In the genomic region with DNA sequence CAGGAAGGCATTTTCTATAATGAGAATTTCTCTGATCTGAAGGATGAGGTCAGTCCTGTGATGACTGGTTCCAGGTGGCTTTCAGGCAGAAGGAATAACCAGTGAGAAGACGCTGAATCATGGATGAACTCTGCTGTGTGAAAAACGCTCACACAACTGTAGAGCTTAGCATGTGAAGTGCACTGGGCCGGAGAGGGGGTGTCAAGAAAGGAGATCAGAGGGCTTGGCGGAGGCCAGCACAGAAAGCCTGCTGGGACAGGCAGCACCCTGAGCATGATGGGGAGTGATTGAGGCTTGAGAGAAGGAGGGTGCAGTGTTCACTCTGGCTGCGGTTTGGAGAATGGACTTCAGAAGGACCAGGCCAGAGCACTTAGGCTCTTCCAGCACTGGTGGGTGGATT, we compare ENCODE assay signal across 17 cellular contexts.
DNase-seq lines count a peak whose midpoint lies in the region; ATAC-seq, FAIRE-seq and TF ChIP-seq lines count a peak whose summit lies in the region.
"Had no signal": no experiment of that assay in that cellular context is flagged by ENCODE, and none has a peak within 500 bp of the region (broad histone marks: within the 10 kb centered on the region; RNA-seq: fewer than 3 reads in every experiment).

No MANE protein-coding gene starts in this region.

- intact Hi-C loops in breast epithelium (cut with DNase I; ENCODE audit: low total_unique reads) (no loop called here), MCF 10A (cut with micrococcal nuclease) (no loop called here), GM12878 (cut with micrococcal nuclease; ENCODE audit: unreplicated experiment) (no loop called here)

- no peak overlapping the region for H3K4ac ChIP-seq in trophoblast cell (ENCODE audit: low read depth, low read length)

- no peak overlapping the region for H3K18ac ChIP-seq in trophoblast cell (ENCODE audit: low read length)

- no peaks in the 10 kb centered on the region for H3K79me1 ChIP-seq in trophoblast cell (ENCODE audit: low read length)

- H3K27me3 ChIP-seq in breast epithelium (no peaks in the 10 kb centered on the region), GM12878 (replicated peaks in 1 of 2; ENCODE audit: control insufficient read depth in 2 of 2, insufficient read depth in 2 of 2, low read length in 1 of 2) (no peaks in the 10 kb centered on the region), foreskin keratinocyte (no peaks in the 10 kb centered on the region), trophoblast cell (ENCODE audit: insufficient read depth, low read length) (no peaks in the 10 kb centered on the region)
- H3K27me3 ChIP-seq: BLaER1, Peyer's patch had no signal

- no peak overlapping the region for H2AK5ac ChIP-seq in trophoblast cell (ENCODE audit: low read length)

- H3K9me3 ChIP-seq in breast epithelium (no peaks in the 10 kb centered on the region), GM12878 (replicated peaks; ENCODE audit: control insufficient read depth, insufficient read depth, low read length) (no peaks in the 10 kb centered on the region), trophoblast cell (ENCODE audit: insufficient read depth, low read depth, low read length) (peaks cover 5% of the 10 kb centered on the region)
- H3K9me3 ChIP-seq: BLaER1, Peyer's patch had no signal

- RAD21 ChIA-PET in GM12878 (lab: Charles Lee; ENCODE audit: unreplicated experiment), result no interaction called here

- TF ChIP-seq POLR2A in breast epithelium (IDR thresholded peaks at IDR 0.05) (no peak), GM12878 (IDR thresholded peaks at IDR 0.05; ENCODE audit: low read depth, low read length) (no peak)

- no peak for FAIRE-seq in GM12878 (lab: Jason Lieb, UNC)
- FAIRE-seq: GM18507, HepG2 had no signal

- TF ChIP-seq RAD21 in GM12878 (IDR thresholded peaks at IDR 0.05; ENCODE audit: insufficient read depth, low read depth, low read length), result no peak

- H2AFZ ChIP-seq in GM12878 (ENCODE audit: control insufficient read depth, low read depth, low read length) (no peak overlapping the region), trophoblast cell (ENCODE audit: insufficient read depth, low read length, poor library complexity) (no peak overlapping the region)

- no peak overlapping the region for H2BK12ac ChIP-seq in trophoblast cell (ENCODE audit: low read length)

- H4K91ac ChIP-seq in trophoblast cell (ENCODE audit: low read depth, low read length), result no peak overlapping the region

- no peak overlapping the region for H4K8ac ChIP-seq in trophoblast cell (ENCODE audit: low read depth, low read length)

- H3K4me3 Mint-ChIP-seq in MCF 10A (ENCODE audit: unreplicated experiment), result no peak overlapping the region
- H3K4me3 Mint-ChIP-seq in stimulated activated effector memory CD8-positive, alpha-beta T cell treated with anti-CD3 and anti-CD28 coated beads, Interleukin-12 subunit alpha, Interleukin-12 subunit beta, amount 100 ng/mL, for 72 hours, result no peak overlapping the region

- H3K23ac ChIP-seq in trophoblast cell (ENCODE audit: low read length), result no peak overlapping the region

- peak overlapping the region; percentile 87 to 92 for H3K27ac ChIP-seq in breast epithelium
- no peak overlapping the region for H3K27ac ChIP-seq in GM12878 (ENCODE audit: control insufficient read depth, insufficient read depth)
- peak overlapping the region; percentile 85 for H3K27ac ChIP-seq in foreskin keratinocyte
- no peak overlapping the region for H3K27ac ChIP-seq in trophoblast cell (ENCODE audit: low read depth, low read length)
- H3K27ac ChIP-seq: 22Rv1, BLaER1, Peyer's patch had no signal

- no peak for TF ChIP-seq CTCF in breast epithelium (IDR thresholded peaks at IDR 0.05)
- TF ChIP-seq CTCF in MCF 10A (IDR thresholded peaks at IDR 0.05; ENCODE audit: unreplicated experiment), result no peak
- TF ChIP-seq CTCF in GM12878 (IDR thresholded peaks at IDR 0.05 in 2 of 3, conservative IDR thresholded peaks at IDR 0.05 in 1 of 3; ENCODE audit: control insufficient read depth in 2 of 3, extremely low read depth in 1 of 3, insufficient read depth in 1 of 3, low read depth in 3 of 3, low read length in 3 of 3), result no peak
- no peak for TF ChIP-seq CTCF in foreskin keratinocyte (conservative IDR thresholded peaks at IDR 0.05)

- no peak overlapping the region for H2BK120ac ChIP-seq in trophoblast cell (ENCODE audit: insufficient read depth, low read length, poor library complexity)

- in situ Hi-C loops in GM12878 (cut with MboI), result no loop called here

- H3K27me3 Mint-ChIP-seq in MCF 10A (ENCODE audit: insufficient read depth, unreplicated experiment), result no peaks in the 10 kb centered on the region

- H3K27ac Mint-ChIP-seq in MCF 10A (ENCODE audit: low read depth, unreplicated experiment), result no peak overlapping the region
- H3K27ac Mint-ChIP-seq in stimulated activated effector memory CD8-positive, alpha-beta T cell treated with anti-CD3 and anti-CD28 coated beads, Interleukin-12 subunit alpha, Interleukin-12 subunit beta, amount 100 ng/mL, for 72 hours, result no peak overlapping the region

- H3K36me3 ChIP-seq in breast epithelium (no peaks in the 10 kb centered on the region), GM12878 (ENCODE audit: control insufficient read depth in 2 of 2, insufficient read depth in 2 of 2, low read length in 1 of 2) (no peaks in the 10 kb centered on the region), trophoblast cell (ENCODE audit: control insufficient read depth in 1 of 2, insufficient read depth in 2 of 2, low read length in 2 of 2) (peaks cover 7 to 21% of the 10 kb centered on the region in 2 experiments)
- H3K36me3 ChIP-seq: BLaER1, Peyer's patch had no signal

- peaks cover 17% of the 10 kb centered on the region for H3K4me1 Mint-ChIP-seq in MCF 10A (ENCODE audit: insufficient read depth, unreplicated experiment)
- peaks cover 24% of the 10 kb centered on the region for H3K4me1 Mint-ChIP-seq in stimulated activated effector memory CD8-positive, alpha-beta T cell treated with anti-CD3 and anti-CD28 coated beads, Interleukin-12 subunit alpha, Interleukin-12 subunit beta, amount 100 ng/mL, for 72 hours

- SMC1A ChIA-PET in GM12878 (lab: Charles Lee; ENCODE audit: uncharacterized antibody, unreplicated experiment), result interaction anchor here (1.2 kb wide), 1 partner anchor 18 kb away, joined by 3 read pairs; no protein-coding TSS in a partner anchor

- CTCF ChIA-PET in MCF 10A (lab: Yijun Ruan, JAX) (interaction anchor here (1.1 kb wide), 1 partner anchor 17 kb away, joined by 5 read pairs; no protein-coding TSS in a partner anchor), GM12878 (lab: Yijun Ruan, JAX) (no interaction called here)

- H3K9me3 Mint-ChIP-seq in MCF 10A (ENCODE audit: unreplicated experiment), result no peaks in the 10 kb centered on the region
- no peaks in the 10 kb centered on the region for H3K9me3 Mint-ChIP-seq in stimulated activated effector memory CD8-positive, alpha-beta T cell treated with anti-CD3 and anti-CD28 coated beads, Interleukin-12 subunit alpha, Interleukin-12 subunit beta, amount 100 ng/mL, for 72 hours

- H2BK5ac ChIP-seq in trophoblast cell (ENCODE audit: low read depth, low read length, poor library complexity), result no peak overlapping the region

- POLR2A ChIA-PET in MCF 10A (lab: Yijun Ruan, JAX) (no interaction called here), GM12878 (lab: Charles Lee) (no interaction called here)

- H3K4me1 ChIP-seq in breast epithelium (no peaks in the 10 kb centered on the region), GM12878 (ENCODE audit: control insufficient read depth, insufficient read depth, low read length) (no peaks in the 10 kb centered on the region), foreskin keratinocyte (peaks cover 49% of the 10 kb centered on the region), trophoblast cell (ENCODE audit: control insufficient read depth in 1 of 2, insufficient read depth in 2 of 2, low read length in 2 of 2) (peaks cover 4 to 6% of the 10 kb centered on the region in 2 experiments)
- H3K4me1 ChIP-seq: Peyer's patch had no signal

- H4K20me1 ChIP-seq in GM12878 (ENCODE audit: control insufficient read depth, insufficient read depth), result no peaks in the 10 kb centered on the region
- H4K20me1 ChIP-seq: BLaER1 had no signal

- no peak overlapping the region for H3K14ac ChIP-seq in trophoblast cell (ENCODE audit: low read length)

- BruUV-seq in MCF 10A (replicated peaks; lab: Mats Ljungman, UMichigan) (no TSS peak), GM12878 (replicated peaks; lab: Mats Ljungman, UMichigan) (no TSS peak)

- WGBS in GM12878 (ENCODE audit: insufficient coverage, insufficient replicate concordance, low lambda C conversion rate, missing lambda C conversion rate), result 48% methylated on average over 5 of the region's 5 CpGs
- WGBS in trophoblast cell (ENCODE audit: extremely low coverage, insufficient coverage, insufficient read length), result no CpG with 5 or more reads among the region's 5 CpGs

- H4K12ac ChIP-seq in trophoblast cell (ENCODE audit: low read depth, low read length), result no peak overlapping the region

- H3K4me2 ChIP-seq in GM12878 (ENCODE audit: control insufficient read depth, insufficient read depth), result no peak overlapping the region
- no peak overlapping the region for H3K4me2 ChIP-seq in trophoblast cell (ENCODE audit: low read length)
- H3K4me2 ChIP-seq: BLaER1 had no signal

- no peak for TF ChIP-seq EP300 in GM12878 (IDR thresholded peaks at IDR 0.05; ENCODE audit: borderline replicate concordance in 1 of 2, control insufficient read depth in 1 of 2, low read depth in 2 of 2, low read length in 2 of 2)

- peaks cover 7% of the 10 kb centered on the region for H3K36me3 Mint-ChIP-seq in MCF 10A (ENCODE audit: insufficient read depth, unreplicated experiment)
- no peaks in the 10 kb centered on the region for H3K36me3 Mint-ChIP-seq in stimulated activated effector memory CD8-positive, alpha-beta T cell treated with anti-CD3 and anti-CD28 coated beads, Interleukin-12 subunit alpha, Interleukin-12 subunit beta, amount 100 ng/mL, for 72 hours

- H3K9ac ChIP-seq in GM12878 (ENCODE audit: control insufficient read depth, insufficient read depth, low read length), result no peak overlapping the region
- H3K9ac ChIP-seq in trophoblast cell (ENCODE audit: low read length), result no peak overlapping the region
- H3K9ac ChIP-seq: BLaER1 had no signal

- no peaks in the 10 kb centered on the region for H3K79me2 ChIP-seq in GM12878 (ENCODE audit: control insufficient read depth, insufficient read depth, low read length)
- H3K79me2 ChIP-seq in trophoblast cell (ENCODE audit: control insufficient read depth, insufficient read depth, low read length, poor library complexity), result no peaks in the 10 kb centered on the region

- DNase-seq in breast epithelium (ENCODE audit: low spot score in 2 of 2) (no peak), MCF 10A (ENCODE audit: unreplicated experiment) (no peak), GM12878 (ENCODE audit: low read depth, low spot score) (no peak), foreskin keratinocyte (peak; percentile 72 to 88), trophoblast cell (no peak)
- no peak for DNase-seq in stimulated activated effector memory CD8-positive, alpha-beta T cell treated with anti-CD3 and anti-CD28 coated beads, Interleukin-12 subunit alpha, Interleukin-12 subunit beta, amount 100 ng/mL, for 72 hours (ENCODE audit: low spot score in 2 of 2)
- no peak for DNase-seq in stimulated activated CD4-positive, alpha-beta T cell treated with anti-CD3 and anti-CD28 coated beads, Interleukin-2, amount 100 ng/mL, for 48 hours
- DNase-seq: NCI-H1417 treated with DMSO at 0.1 percent for 48 hours, NCI-H2029, NCI-H2171 treated with DMSO at 0.1 percent for 48 hours, NCI-H510A treated with DMSO at 0.1 percent for 48 hours, Peyer's patch had no signal

- ATAC-seq in GM12878 (no peak), foreskin keratinocyte (peak; percentile 74), GM21381 (IDR thresholded peaks at IDR 0.05; ENCODE audit: unreplicated experiment) (no peak)
- ATAC-seq in stimulated activated effector memory CD8-positive, alpha-beta T cell treated with anti-CD3 and anti-CD28 coated beads, Interleukin-12 subunit alpha, Interleukin-12 subunit beta, amount 100 ng/mL, for 72 hours, result peak; percentile 4
- ATAC-seq: HepG2 had no signal

- H3K4me3 ChIP-seq in breast epithelium (no peak overlapping the region), GM12878 (no peak overlapping the region), trophoblast cell (ENCODE audit: low read depth, low read length) (no peak overlapping the region)
- H3K4me3 ChIP-seq: BLaER1, Peyer's patch had no signal

Comparison
In these comparisons a context has a peak if more than half of its experiments do, and no peak if none do; other contexts are left out.
1. DNase-seq: peak in foreskin keratinocyte (2 of 2); none in breast epithelium (0 of 2), MCF 10A (single experiment), GM12878 (single experiment), stimulated activated effector memory CD8-positive, alpha-beta T cell treated with anti-CD3 and anti-CD28 coated beads, Interleukin-12 subunit alpha, Interleukin-12 subunit beta, amount 100 ng/mL, for 72 hours (0 of 2), stimulated activated CD4-positive, alpha-beta T cell treated with anti-CD3 and anti-CD28 coated beads, Interleukin-2, amount 100 ng/mL, for 48 hours (0 of 2) and trophoblast cell (0 of 2).
2. H3K27ac ChIP-seq: peak in breast epithelium (2 of 2) and foreskin keratinocyte (single experiment); none in GM12878 (single experiment) and trophoblast cell (single experiment).
3. ATAC-seq: peak in foreskin keratinocyte (single experiment) and stimulated activated effector memory CD8-positive, alpha-beta T cell treated with anti-CD3 and anti-CD28 coated beads, Interleukin-12 subunit alpha, Interleukin-12 subunit beta, amount 100 ng/mL, for 72 hours (single experiment); none in GM12878 (single experiment) and GM21381 (single experiment).